In genomic region chr7:38086857-38087256, GRCh38 we compare ENCODE assay signal across 22 cellular contexts.
"Had no signal": no experiment of that assay in that cellular context is flagged by ENCODE, and none has a peak within 500 bp of the region (broad histone marks: within the 10 kb centered on the region; RNA-seq: fewer than 3 reads in every experiment).

No MANE protein-coding gene starts in this region.

- H3K9me3 Mint-ChIP-seq: immature natural killer cell had no signal

- H3K4me3 Mint-ChIP-seq: dendritic cell treated with granulocyte-macrophage colony-stimulating factor and Interleukin-4, amounts not matched to agents 40 ng/mL and 50 ng/mL, for 4 days; effector memory CD8-positive, alpha-beta T cell; endodermal cell; immature natural killer cell; mesothelial cell of epicardium; naive B cell; naive thymus-derived CD8-positive, alpha-beta T cell had no signal

- ATAC-seq: effector memory CD8-positive, alpha-beta T cell; foreskin keratinocyte; gastrocnemius medialis; heart left ventricle; left cardiac atrium; left lung; left ventricle myocardium superior; lower lobe of right lung; mucosa of descending colon; naive thymus-derived CD8-positive, alpha-beta T cell had no signal

- FAIRE-seq: endothelial cell of umbilical vein, keratinocyte had no signal

- H3K36me3 Mint-ChIP-seq: mesothelial cell of epicardium had no signal

- H3K4me1 Mint-ChIP-seq: endodermal cell; immature natural killer cell; mesothelial cell of epicardium; naive B cell; naive thymus-derived CD8-positive, alpha-beta T cell had no signal

- DNase-seq: colonic mucosa; cortex of kidney; effector CD8-positive, alpha-beta T cell; effector memory CD8-positive, alpha-beta T cell; endodermal cell; foreskin keratinocyte; gastrocnemius medialis; heart left ventricle; hypothalamus; immature natural killer cell; left cardiac atrium; left lung; left ventricle myocardium superior; lower lobe of right lung; mesenchymal stem cell; mucosa of descending colon; naive B cell; naive thymus-derived CD8-positive, alpha-beta T cell had no signal

- H3K27ac Mint-ChIP-seq: dendritic cell treated with granulocyte-macrophage colony-stimulating factor and Interleukin-4, amounts not matched to agents 40 ng/mL and 50 ng/mL, for 4 days; effector memory CD8-positive, alpha-beta T cell; endodermal cell; immature natural killer cell; mesothelial cell of epicardium; naive B cell; naive thymus-derived CD8-positive, alpha-beta T cell had no signal

- H3K27me3 Mint-ChIP-seq: dendritic cell treated with granulocyte-macrophage colony-stimulating factor and Interleukin-4, amounts not matched to agents 40 ng/mL and 50 ng/mL, for 4 days had no signal
